ENCODE assay signal across 1 cellular context in genomic region chr6:117561128-117561527, GRCh38.
TF ChIP-seq lines count a peak whose summit lies in the region.

No MANE protein-coding gene starts in this region.

TF ChIP-seq in HepG2, 621 proteins besides CTCF, POLR2A, EP300 and RAD21:
- TF ChIP-seq, protein P1, sequence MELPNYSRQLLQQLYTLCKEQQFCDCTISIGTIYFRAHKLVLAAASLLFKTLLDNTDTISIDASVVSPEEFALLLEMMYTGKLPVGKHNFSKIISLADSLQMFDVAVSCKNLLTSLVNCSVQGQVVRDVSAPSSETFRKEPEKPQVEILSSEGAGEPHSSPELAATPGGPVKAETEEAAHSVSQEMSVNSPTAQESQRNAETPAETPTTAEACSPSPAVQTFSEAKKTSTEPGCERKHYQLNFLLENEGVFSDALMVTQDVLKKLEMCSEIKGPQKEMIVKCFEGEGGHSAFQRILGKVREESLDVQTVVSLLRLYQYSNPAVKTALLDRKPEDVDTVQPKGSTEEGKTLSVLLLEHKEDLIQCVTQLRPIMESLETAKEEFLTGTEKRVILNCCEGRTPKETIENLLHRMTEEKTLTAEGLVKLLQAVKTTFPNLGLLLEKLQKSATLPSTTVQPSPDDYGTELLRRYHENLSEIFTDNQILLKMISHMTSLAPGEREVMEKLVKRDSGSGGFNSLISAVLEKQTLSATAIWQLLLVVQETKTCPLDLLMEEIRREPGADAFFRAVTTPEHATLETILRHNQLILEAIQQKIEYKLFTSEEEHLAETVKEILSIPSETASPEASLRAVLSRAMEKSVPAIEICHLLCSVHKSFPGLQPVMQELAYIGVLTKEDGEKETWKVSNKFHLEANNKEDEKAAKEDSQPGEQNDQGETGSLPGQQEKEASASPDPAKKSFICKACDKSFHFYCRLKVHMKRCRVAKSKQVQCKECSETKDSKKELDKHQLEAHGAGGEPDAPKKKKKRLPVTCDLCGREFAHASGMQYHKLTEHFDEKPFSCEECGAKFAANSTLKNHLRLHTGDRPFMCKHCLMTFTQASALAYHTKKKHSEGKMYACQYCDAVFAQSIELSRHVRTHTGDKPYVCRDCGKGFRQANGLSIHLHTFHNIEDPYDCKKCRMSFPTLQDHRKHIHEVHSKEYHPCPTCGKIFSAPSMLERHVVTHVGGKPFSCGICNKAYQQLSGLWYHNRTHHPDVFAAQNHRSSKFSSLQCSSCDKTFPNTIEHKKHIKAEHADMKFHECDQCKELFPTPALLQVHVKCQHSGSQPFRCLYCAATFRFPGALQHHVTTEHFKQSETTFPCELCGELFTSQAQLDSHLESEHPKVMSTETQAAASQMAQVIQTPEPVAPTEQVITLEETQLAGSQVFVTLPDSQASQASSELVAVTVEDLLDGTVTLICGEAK (IDR thresholded peaks at IDR 0.05) = no peak
- TF ChIP-seq, protein P1 (CRISPR knock-in tag; IDR thresholded peaks at IDR 0.05) = no peak
